ENCODE assay signal across 26 cellular contexts in the genomic region with DNA sequence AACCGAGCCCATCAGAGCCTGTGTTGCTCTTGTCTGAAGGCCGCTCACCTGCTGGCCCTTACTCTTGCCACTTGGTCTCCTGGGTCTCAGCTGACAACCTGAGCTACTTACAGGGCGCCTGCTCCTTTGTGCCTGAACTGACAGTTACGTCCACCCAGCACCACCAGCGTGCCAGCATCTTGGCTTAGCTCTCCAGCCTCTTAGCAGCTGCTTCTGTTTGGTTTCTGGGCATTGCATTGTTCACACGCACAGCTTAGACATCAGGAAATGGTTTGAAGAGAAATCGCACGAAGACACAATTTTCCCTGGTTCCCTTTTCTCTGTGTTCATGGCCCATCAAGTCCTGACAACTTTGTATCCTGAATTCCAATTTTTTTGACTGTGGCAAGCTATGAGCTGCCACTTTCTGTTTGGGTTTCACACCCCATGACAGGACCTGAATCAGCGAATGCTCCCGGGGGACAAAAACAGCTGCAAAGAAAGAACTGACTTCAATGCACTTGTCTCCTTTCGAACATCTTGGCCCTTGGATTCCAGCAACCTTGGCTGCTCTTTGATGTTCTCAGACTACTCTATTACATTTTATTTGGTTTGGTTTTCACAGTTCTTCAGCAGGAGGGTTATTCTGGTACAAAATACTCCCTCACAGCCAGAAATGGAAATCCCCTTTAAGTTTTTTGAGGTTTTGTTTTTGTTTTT. TPM values are rescaled to one million over a fixed set of nuclear protein-coding genes. Genes with fewer than 3 reads are reported as not detected.
DNase-seq lines count a peak whose midpoint lies in the region; ATAC-seq and TF ChIP-seq lines count a peak whose summit lies in the region.
"Had no signal": no experiment of that assay in that cellular context is flagged by ENCODE, and none has a peak within 500 bp of the region (broad histone marks: within the 10 kb centered on the region; RNA-seq: fewer than 3 reads in every experiment).

No MANE protein-coding gene starts in this region.

- H3K9me3 Mint-ChIP-seq in activated CD4-positive, alpha-beta T cell treated with anti-CD3 and anti-CD28 coated beads for 36 hours (ENCODE audit: low read depth), result no peaks in the 10 kb centered on the region

- H3K27me3 Mint-ChIP-seq in activated CD4-positive, alpha-beta T cell treated with anti-CD3 and anti-CD28 coated beads for 36 hours, result peaks cover 45% of the 10 kb centered on the region

- H4K8ac ChIP-seq in neuronal stem cell (ENCODE audit: low read depth, low read length), result no peak overlapping the region

- TF ChIP-seq CTCF in GM10248 (IDR thresholded peaks at IDR 0.05; ENCODE audit: control extremely low read depth, extremely low read depth, low read depth, missing control alignments), result no peak

- ATAC-seq in HG02798 (IDR thresholded peaks at IDR 0.05; ENCODE audit: poor library complexity, unreplicated experiment) (peak; percentile 23), HG02571 (IDR thresholded peaks at IDR 0.05; ENCODE audit: unreplicated experiment) (no peak)
- no peak for ATAC-seq in activated CD4-positive, alpha-beta T cell treated with anti-CD3 and anti-CD28 coated beads for 36 hours
- ATAC-seq: left lung, mucosa of descending colon had no signal

- no peak overlapping the region for H3K27ac Mint-ChIP-seq in activated CD4-positive, alpha-beta T cell treated with anti-CD3 and anti-CD28 coated beads for 36 hours

- intact Hi-C loops in activated CD4-positive, alpha-beta T cell treated with anti-CD3 and anti-CD28 coated beads for 36 hours (cut with DNase I, micrococcal nuclease), result no loop called here

- H2BK120ac ChIP-seq in neuronal stem cell (ENCODE audit: low read depth, low read length), result no peak overlapping the region

- H3K4me1 Mint-ChIP-seq in activated CD4-positive, alpha-beta T cell treated with anti-CD3 and anti-CD28 coated beads for 36 hours, result peaks cover 3% of the 10 kb centered on the region

- POLR2A ChIA-PET in GM10248 (lab: Yijun Ruan, JAX), result no interaction called here
- POLR2A ChIA-PET in activated CD4-positive, alpha-beta T cell treated with anti-CD3 and anti-CD28 coated beads for 36 hours (lab: Charles Lee), result no interaction called here

- CTCF ChIA-PET in GM10248 (lab: Yijun Ruan, JAX), result interaction anchor here (0.7 to 2.1 kb wide), 6 partner anchors 11 to 26 kb away, joined by 3 to 7 read pairs (median 3); no protein-coding TSS in a partner anchor
- CTCF ChIA-PET in activated CD4-positive, alpha-beta T cell treated with anti-CD3 and anti-CD28 coated beads for 36 hours (lab: Charles Lee), result interaction anchor here (0.8 kb wide), 2 partner anchors 47 to 485 kb away, joined by 3 read pairs; no protein-coding TSS in a partner anchor

- WGBS in neuronal stem cell (ENCODE audit: extremely low coverage in 2 of 2, insufficient read length in 2 of 2, insufficient replicate concordance in 1 of 2), 2 donors, result no CpG with 5 or more reads among the region's 11 CpGs

- no peaks in the 10 kb centered on the region for H3K36me3 ChIP-seq in neuronal stem cell (replicated peaks in 1 of 2; ENCODE audit: control insufficient read depth in 2 of 2, insufficient read depth in 2 of 2, low read length in 2 of 2)
- H3K36me3 ChIP-seq: adrenal gland, heart left ventricle, left lung, spleen, upper lobe of left lung had no signal

- H2BK12ac ChIP-seq in neuronal stem cell (ENCODE audit: low read length), result no peak overlapping the region

- H3K18ac ChIP-seq in neuronal stem cell (ENCODE audit: low read length), result peak overlapping the region; percentile 22

- H3K4ac ChIP-seq in neuronal stem cell (ENCODE audit: low read length), result no peak overlapping the region

- H3K4me1 ChIP-seq in neuronal stem cell (ENCODE audit: control insufficient read depth in 2 of 2, insufficient read depth in 1 of 2, low read depth in 1 of 2, low read length in 2 of 2), result peaks cover 0 to 1% of the 10 kb centered on the region in 2 donors

- H2AFZ ChIP-seq in neuronal stem cell (ENCODE audit: low read length), result no peak overlapping the region
- H2AFZ ChIP-seq: PC-9 had no signal

- H3K4me3 ChIP-seq in neuronal stem cell (ENCODE audit: low read length in 2 of 2), result no peak overlapping the region
- H3K4me3 ChIP-seq: adrenal gland, heart left ventricle, left lung, mucosa of descending colon, PC-9, spleen, upper lobe of left lung had no signal

- H2AK5ac ChIP-seq in neuronal stem cell (ENCODE audit: low read depth, low read length), result no peak overlapping the region

- no peak overlapping the region for H4K91ac ChIP-seq in neuronal stem cell (ENCODE audit: low read depth, low read length, poor library complexity)

- no peak overlapping the region for H3K9ac ChIP-seq in neuronal stem cell (ENCODE audit: low read depth, low read length, poor library complexity)

- no peak overlapping the region for H3K4me2 ChIP-seq in neuronal stem cell (ENCODE audit: insufficient read depth, low read length, poor library complexity, severe bottlenecking)
- H3K4me2 ChIP-seq: PC-9 had no signal

- no peaks in the 10 kb centered on the region for H3K79me1 ChIP-seq in neuronal stem cell (ENCODE audit: low read depth, low read length)

- no peaks in the 10 kb centered on the region for H3K9me3 ChIP-seq in neuronal stem cell (replicated peaks in 1 of 2; ENCODE audit: control insufficient read depth in 2 of 2, insufficient read depth in 1 of 2, low read depth in 1 of 2, low read length in 2 of 2)
- H3K9me3 ChIP-seq: adrenal gland, Caco-2, left lung had no signal

- H2BK15ac ChIP-seq in neuronal stem cell (ENCODE audit: low read length), result no peak overlapping the region

- H3K36me3 Mint-ChIP-seq in activated CD4-positive, alpha-beta T cell treated with anti-CD3 and anti-CD28 coated beads for 36 hours (ENCODE audit: low read depth), result no peaks in the 10 kb centered on the region

- DNase-seq in GM10248 (ENCODE audit: extremely low spot score), result peak; percentile 52
- peak; percentile 35 for DNase-seq in RPMI8226
- no peak for DNase-seq in neuronal stem cell (ENCODE audit: low spot score)
- no peak for DNase-seq in activated CD4-positive, alpha-beta T cell treated with anti-CD3 and anti-CD28 coated beads for 36 hours
- no peak for DNase-seq in erythroblast (lab: John Stamatoyannopoulos, UW)
- no peak for DNase-seq in AML-193 (lab: John Stamatoyannopoulos, UW)
- DNase-seq: activated CD4-positive, alpha-beta T cell treated with anti-CD3 and anti-CD28 coated beads, Interleukin-2, amount 50 U/mL, for 1 hour; activated CD8-positive, alpha-beta memory T cell treated with anti-CD3 and anti-CD28 coated beads, Interleukin-2, amount 50 U/mL, for 4 hours; Caco-2; EL; heart left ventricle; left lung; mucosa of descending colon; NCI-H146; NCI-H524 treated with DMSO at 0.1 percent for 48 hours; PC-9; SIG-M5; spleen; T-helper 1 cell; upper lobe of left lung had no signal

- peaks cover 0 to 17% (median 3%) of the 10 kb centered on the region in 3 experiments for H3K27me3 ChIP-seq in neuronal stem cell (ENCODE audit: control insufficient read depth in 3 of 3, insufficient read depth in 3 of 3, low read depth in 1 of 3, low read length in 3 of 3)

- H3K27ac ChIP-seq in neuronal stem cell (replicated peaks; ENCODE audit: low read length), result no peak overlapping the region
- H3K27ac ChIP-seq: left lung, PC-9, spleen had no signal

- no peak for TF ChIP-seq POLR2A in erythroblast (IDR thresholded peaks at IDR 0.05; ENCODE audit: low read length)

- H3K4me3 Mint-ChIP-seq in activated CD4-positive, alpha-beta T cell treated with anti-CD3 and anti-CD28 coated beads for 36 hours, result no peak overlapping the region

- H3K23ac ChIP-seq in neuronal stem cell (ENCODE audit: low read depth, low read length, poor library complexity), result no peak overlapping the region

- no peak overlapping the region for H2BK5ac ChIP-seq in neuronal stem cell (ENCODE audit: low read length)

- H3K14ac ChIP-seq in neuronal stem cell (ENCODE audit: low read length), result peak overlapping the region; percentile 25

RNA-seq across cellular contexts. Expression of a gene that starts 45.2 kb away (rescaled TPM):
- not detected for polyA plus RNA-seq in neuronal stem cell (2013, experiment 1 of 2)
- polyA plus RNA-seq in neuronal stem cell (2013, experiment 2 of 2), result not detected
- total RNA-seq in activated CD4-positive, alpha-beta T cell treated with anti-CD3 and anti-CD28 coated beads for 36 hours, result 1 to 10 TPM in 1 of 2 experiments, under 1 TPM in 1; 0.90 to 1.5 TPM
- total RNA-seq: Caco-2, H4, HT1080, PC-9, pulmonary artery endothelial cell had no signal

Comparison
In these comparisons a context has a peak if more than half of its experiments do, and no peak if none do; other contexts are left out.
1. DNase-seq: peak in GM10248 (single experiment) and RPMI8226 (single experiment); none in neuronal stem cell (single experiment), activated CD4-positive, alpha-beta T cell treated with anti-CD3 and anti-CD28 coated beads for 36 hours (single experiment), erythroblast (0 of 2) and AML-193 (0 of 2).